Comparison of ENCODE assay signal across 11 cellular contexts in genomic region chr1:198933506-198933905, GRCh38.
DNase-seq lines count a peak whose midpoint lies in the region; ATAC-seq, FAIRE-seq and TF ChIP-seq lines count a peak whose summit lies in the region.
"Had no signal": no experiment of that assay in that cellular context is flagged by ENCODE, and none has a peak within 500 bp of the region (broad histone marks: within the 10 kb centered on the region; RNA-seq: fewer than 3 reads in every experiment).

No MANE protein-coding gene starts in this region.

- peak overlapping the region in 1 of 2 experiments; percentile 78; a peak in 1 of 4 replicates for H3K4me3 ChIP-seq in SK-N-SH (ENCODE audit: low read depth in 2 of 2, low read length in 1 of 2)
- H3K4me3 ChIP-seq in SJSA1 = peak overlapping the region; percentile 48
- peak overlapping the region; percentile 80 for H3K4me3 ChIP-seq in fibroblast of villous mesenchyme (ENCODE audit: low read depth, low read length)
- H3K4me3 ChIP-seq: coronary artery had no signal

- no peak for TF ChIP-seq EP300 in SK-N-SH (IDR thresholded peaks at IDR 0.05; ENCODE audit: borderline replicate concordance in 1 of 2, low read depth in 1 of 2, low read length in 1 of 2)

- H3K4me1 ChIP-seq in SK-N-SH (ENCODE audit: control insufficient read depth in 1 of 2, insufficient read depth in 2 of 2, low read depth in 1 of 2, low read length in 1 of 2) = peaks cover 14 to 15% of the 10 kb centered on the region in 2 experiments
- peaks cover 30% of the 10 kb centered on the region for H3K4me1 ChIP-seq in SJSA1 (replicated peaks)
- H3K4me1 ChIP-seq: parathyroid adenoma had no signal

- H3K27ac ChIP-seq in SK-N-SH (ENCODE audit: low read depth in 2 of 2, low read length in 1 of 2) (peak overlapping the region in 1 of 2 experiments; percentile 96; a peak in 2 of 4 replicates), SJSA1 (peak overlapping the region; percentile 67), temporal lobe (ENCODE audit: low read depth, low read length) (peak overlapping the region; percentile 95)
- H3K27ac ChIP-seq: coronary artery, parathyroid adenoma had no signal

- ATAC-seq in SK-N-SH treated with all-trans-retinoic acid at 6 μM for 48 hours (no peak), GM21825 (IDR thresholded peaks at IDR 0.05; ENCODE audit: unreplicated experiment) (no peak)

- WGBS in SK-N-SH (ENCODE audit: low lambda C conversion rate) = 87% methylated on average over 3 of the region's 3 CpGs

- H3K36me3 ChIP-seq in SK-N-SH (replicated peaks in 1 of 2; ENCODE audit: control insufficient read depth in 1 of 2, insufficient read depth in 2 of 2, low read length in 1 of 2) (peaks cover 0 to 8% of the 10 kb centered on the region in 2 experiments), SJSA1 (peaks cover 25% of the 10 kb centered on the region)

- H3F3A ChIP-seq in SK-N-SH (replicated peaks; ENCODE audit: insufficient read depth) = peaks cover 21% of the 10 kb centered on the region

- peak overlapping the region; percentile 56; the same call in 1 of the 2 replicates for H3K4me2 ChIP-seq in SK-N-SH

- H4K20me1 ChIP-seq in SK-N-SH (ENCODE audit: insufficient read depth) = no peaks in the 10 kb centered on the region

- H3K9me3 ChIP-seq in SK-N-SH (peaks cover 3% of the 10 kb centered on the region; the same call in 1 of the 2 replicates), SJSA1 (replicated peaks) (no peaks in the 10 kb centered on the region)

- no peaks in the 10 kb centered on the region for H3K9me2 ChIP-seq in SK-N-SH

- H2AFZ ChIP-seq in SK-N-SH (ENCODE audit: low read depth) = no peak overlapping the region
- H2AFZ ChIP-seq: parathyroid adenoma had no signal

- H3K9ac ChIP-seq in SK-N-SH = no peak overlapping the region
- H3K9ac ChIP-seq: parathyroid adenoma had no signal

- CTCF ChIA-PET in SK-N-SH (lab: Yijun Ruan, JAX) = interaction anchor here (1.1 kb wide), 1 partner anchor 10 kb away, joined by 3 read pairs; no protein-coding TSS in a partner anchor

- peaks cover 80% of the 10 kb centered on the region for H3K79me2 ChIP-seq in SK-N-SH (ENCODE audit: insufficient read depth)
- H3K79me2 ChIP-seq: parathyroid adenoma had no signal

- TF ChIP-seq POLR2A in GM12892 (IDR thresholded peaks at IDR 0.05; ENCODE audit: low read depth, low read length) = no peak

- POLR2A ChIA-PET in SK-N-SH (lab: Yijun Ruan, JAX) = no interaction called here

- TF ChIP-seq RAD21 in SK-N-SH (IDR thresholded peaks at IDR 0.05; ENCODE audit: low read length) = no peak

- FAIRE-seq in GM12892 (lab: Jason Lieb, UNC) = no peak

- DNase-seq in SK-N-SH = no peak
- peak in 1 of 2 experiments; percentile 29 for DNase-seq in SJSA1 (ENCODE audit: low read depth in 1 of 2, low spot score in 2 of 2)
- no peak for DNase-seq in fibroblast of villous mesenchyme (ENCODE audit: low read depth)
- no peak for DNase-seq in T-helper 9 cell
- no peak for DNase-seq in GM12892 (ENCODE audit: insufficient read length)
- DNase-seq: NCI-H1105 treated with DMSO at 0.1 percent for 48 hours had no signal

- no peak for TF ChIP-seq CTCF in SK-N-SH (IDR thresholded peaks at IDR 0.05)
- no peak for TF ChIP-seq CTCF in fibroblast of villous mesenchyme (IDR thresholded peaks at IDR 0.05; ENCODE audit: insufficient read depth, low read depth, low read length)

- H3K27me3 ChIP-seq in SK-N-SH (ENCODE audit: insufficient read depth) = no peaks in the 10 kb centered on the region
- H3K27me3 ChIP-seq in SJSA1 (replicated peaks) = no peaks in the 10 kb centered on the region

TF ChIP-seq in SK-N-SH, 30 proteins besides CTCF, POLR2A, EP300 and RAD21:
- TF ChIP-seq NRF1 (IDR thresholded peaks at IDR 0.05; ENCODE audit: low read depth, low read length) = no peak

TF ChIP-seq in SK-N-SH treated with all-trans-retinoic acid at 6 μM for 48 hours, 23 proteins besides CTCF, POLR2A, EP300 and RAD21:
- no peak for TF ChIP-seq OSR1 (CRISPR knock-in tag; IDR thresholded peaks at IDR 0.05)
- no peak for TF ChIP-seq CSDC2 (CRISPR knock-in tag; IDR thresholded peaks at IDR 0.05)
- no peak for TF ChIP-seq SNAI2 (CRISPR knock-in tag; IDR thresholded peaks at IDR 0.05)
